Comparison of ENCODE assay signal across 8 cellular contexts in genomic region chr1:3575515-3575914, GRCh38. TPM values are rescaled to one million over a fixed set of nuclear protein-coding genes. Genes with fewer than 3 reads are reported as not detected.
DNase-seq lines count a peak whose midpoint lies in the region; ATAC-seq, FAIRE-seq and TF ChIP-seq lines count a peak whose summit lies in the region.
"Not testable (repeated sequence)": the region's sequence is repeated elsewhere in the genome, so short reads cannot be mapped to it uniquely, and the experiment has no call there.

No MANE protein-coding gene starts in this region.

- POLR2A ChIA-PET in HEK293 (lab: Yijun Ruan, JAX); HepG2 (lab: Yijun Ruan, JAX): not testable (repeated sequence)
- POLR2A ChIA-PET in K562 (lab: Yijun Ruan, JAX): interaction anchor here (0.8 kb wide), 1 partner anchor 95 kb away, joined by 3 read pairs; no protein-coding TSS in a partner anchor

- not testable (repeated sequence) for FAIRE-seq in astrocyte (lab: Jason Lieb, UNC); K562 (lab: Jason Lieb, UNC); HepG2 (lab: Jason Lieb, UNC)

- not testable (repeated sequence) for TF ChIP-seq RAD21 in K562 (CRISPR knock-in tag; conservative IDR thresholded peaks at IDR 0.05 in 1 of 2, IDR thresholded peaks at IDR 0.05 in 1 of 2); HepG2 (CRISPR knock-in tag; IDR thresholded peaks at IDR 0.05)

- H2AFZ ChIP-seq in astrocyte (ENCODE audit: low read depth, low read length); K562 (ENCODE audit: low read depth, low read length); HepG2 (ENCODE audit: low read length): not testable (repeated sequence)

- in situ Hi-C loops in K562 (cut with MboI); HepG2 (cut with HindIII; ENCODE audit: extremely low pct_ligation_motif_present, low pct_unique_long_range_greater_than_20kb): not testable (repeated sequence)

- not testable (repeated sequence) for TF ChIP-seq POLR2A in K562 (conservative IDR thresholded peaks at IDR 0.05)
- peak in 1 of 2 experiments; percentile 68; a peak in 1 of 4 replicates for TF ChIP-seq POLR2A in HepG2 (IDR thresholded peaks at IDR 0.05; ENCODE audit: insufficient read depth in 1 of 2, low read depth in 2 of 2, low read length in 2 of 2)

- peaks cover 0 to 33% (median 20%) of the 10 kb centered on the region in 11 experiments; a peak in 19 of 22 replicates for H3K27me3 ChIP-seq in BLaER1 treated with 17β-estradiol and CSF1 and Interleukin-3, amounts not matched to agents 10 nM and 100 nM
- peaks cover 12% of the 10 kb centered on the region for H3K27me3 ChIP-seq in astrocyte (ENCODE audit: insufficient read depth, low read length)
- H3K27me3 ChIP-seq in K562 (ENCODE audit: control insufficient read depth in 2 of 2, insufficient read depth in 2 of 2, low read length in 2 of 2): peaks cover 9 to 21% of the 10 kb centered on the region in 2 experiments; a peak in 4 of 5 replicates
- peaks cover 14 to 27% of the 10 kb centered on the region in 2 experiments for H3K27me3 ChIP-seq in HepG2 (ENCODE audit: control insufficient read depth in 1 of 2, insufficient read depth in 2 of 2, low read length in 2 of 2)

- intact Hi-C loops in activated T-helper 1 cell treated with anti-CD3 and anti-CD28 coated beads, Interleukin-12 subunit alpha, Interleukin-12 subunit beta, Interleukin-2, Interleukin-4 antibody, amounts not matched to agents 30 ng/mL and 10 ng/mL and 1 ng/mL, durations not matched to agents 14 hours and 24 hours and 36 hours (cut with micrococcal nuclease); K562 (cut with micrococcal nuclease); HepG2 (cut with micrococcal nuclease; ENCODE audit: unreplicated experiment): not testable (repeated sequence)

- H3K27ac ChIP-seq in BLaER1 treated with 17β-estradiol and CSF1 and Interleukin-3, amounts not matched to agents 10 nM and 100 nM; HEK293 (ENCODE audit: extremely low read depth, low read depth, low read length); astrocyte (ENCODE audit: low read depth, low read length); K562 (ENCODE audit: extremely low read depth, low read depth, low read length); HepG2 (ENCODE audit: extremely low read length, insufficient read depth, low read length): not testable (repeated sequence)

- DNase-seq in activated T-helper 1 cell treated with anti-CD3 and anti-CD28 coated beads, Interleukin-12 subunit alpha, Interleukin-12 subunit beta, Interleukin-2, Interleukin-4 antibody, amounts not matched to agents 30 ng/mL and 10 ng/mL and 1 ng/mL, durations not matched to agents 14 hours and 24 hours and 36 hours (ENCODE audit: low spot score); astrocyte (ENCODE audit: low read depth); K562 (ENCODE audit: extremely low read depth in 1 of 4, low spot score in 3 of 4); mesothelial cell of epicardium (ENCODE audit: low spot score in 2 of 2, unreplicated experiment in 2 of 2): not testable (repeated sequence)
- peak; percentile 60 for DNase-seq in HepG2 (ENCODE audit: low spot score)

- TF ChIP-seq EP300 in K562 (IDR thresholded peaks at IDR 0.05; ENCODE audit: low read length); HepG2 (IDR thresholded peaks at IDR 0.05; ENCODE audit: low read depth in 2 of 2, low read length in 2 of 2); HepG2 (CRISPR knock-in tag; IDR thresholded peaks at IDR 0.05; ENCODE audit: borderline replicate concordance): not testable (repeated sequence)

- peak overlapping the region; percentile 50 for H3K27ac Mint-ChIP-seq in activated T-helper 1 cell treated with anti-CD3 and anti-CD28 coated beads, Interleukin-12 subunit alpha, Interleukin-12 subunit beta, Interleukin-2, Interleukin-4 antibody, amounts not matched to agents 30 ng/mL and 10 ng/mL and 1 ng/mL, durations not matched to agents 14 hours and 24 hours and 36 hours
- peak overlapping the region; percentile 53 for H3K27ac Mint-ChIP-seq in astrocyte (ENCODE audit: unreplicated experiment)
- H3K27ac Mint-ChIP-seq in brain: peak overlapping the region in 4 of 5 experiments; percentile 41 to 95 (median 73)
- H3K27ac Mint-ChIP-seq in mesothelial cell of epicardium: peak overlapping the region; percentile 56

- BruUV-seq in K562 (replicated peaks; lab: Mats Ljungman, UMichigan); HepG2 (replicated peaks; lab: Mats Ljungman, UMichigan): not testable (repeated sequence)

- TF ChIP-seq CTCF in HEK293 (tag by site-specific recombination; IDR thresholded peaks at IDR 0.05); astrocyte (IDR thresholded peaks at IDR 0.05; ENCODE audit: insufficient read depth, low read depth, low read length); K562 (IDR thresholded peaks at IDR 0.05 in 2 of 3, conservative IDR thresholded peaks at IDR 0.05 in 1 of 3; ENCODE audit: insufficient read depth in 2 of 3, low read depth in 1 of 3, low read length in 3 of 3); brain (conservative IDR thresholded peaks at IDR 0.05); HepG2 (CRISPR knock-in tag; IDR thresholded peaks at IDR 0.05); mesothelial cell of epicardium (IDR thresholded peaks at IDR 0.05; ENCODE audit: unreplicated experiment): not testable (repeated sequence)

- H3K9me1 ChIP-seq in K562 (ENCODE audit: control insufficient read depth, insufficient read depth, low read length): not testable (repeated sequence)

- CTCF ChIA-PET in HEK293 (lab: Yijun Ruan, JAX): interaction anchor here (1.2 kb wide), 2 partner anchors 11 to 45 kb away, joined by 3 read pairs; no protein-coding TSS in a partner anchor
- CTCF ChIA-PET in K562 (lab: Yijun Ruan, JAX; ENCODE audit: low intra/inter-chr PET ratio); HepG2 (lab: Yijun Ruan, JAX; ENCODE audit: low intra/inter-chr PET ratio, low total read pairs): not testable (repeated sequence)

- H3K9me3 Mint-ChIP-seq in activated T-helper 1 cell treated with anti-CD3 and anti-CD28 coated beads, Interleukin-12 subunit alpha, Interleukin-12 subunit beta, Interleukin-2, Interleukin-4 antibody, amounts not matched to agents 30 ng/mL and 10 ng/mL and 1 ng/mL, durations not matched to agents 14 hours and 24 hours and 36 hours; astrocyte (ENCODE audit: unreplicated experiment); brain; mesothelial cell of epicardium: not testable (repeated sequence)

- not testable (repeated sequence) for H3K4me3 Mint-ChIP-seq in activated T-helper 1 cell treated with anti-CD3 and anti-CD28 coated beads, Interleukin-12 subunit alpha, Interleukin-12 subunit beta, Interleukin-2, Interleukin-4 antibody, amounts not matched to agents 30 ng/mL and 10 ng/mL and 1 ng/mL, durations not matched to agents 14 hours and 24 hours and 36 hours; astrocyte (ENCODE audit: unreplicated experiment); brain; mesothelial cell of epicardium

- not testable (repeated sequence) for H3K36me3 Mint-ChIP-seq in activated T-helper 1 cell treated with anti-CD3 and anti-CD28 coated beads, Interleukin-12 subunit alpha, Interleukin-12 subunit beta, Interleukin-2, Interleukin-4 antibody, amounts not matched to agents 30 ng/mL and 10 ng/mL and 1 ng/mL, durations not matched to agents 14 hours and 24 hours and 36 hours (ENCODE audit: low read depth); astrocyte (ENCODE audit: low read depth, unreplicated experiment); brain
- peaks cover 17% of the 10 kb centered on the region for H3K36me3 Mint-ChIP-seq in mesothelial cell of epicardium

- not testable (repeated sequence) for H3K79me2 ChIP-seq in astrocyte (ENCODE audit: insufficient read depth, low read length); K562 (ENCODE audit: control insufficient read depth, insufficient read depth, low read length); HepG2 (ENCODE audit: insufficient read depth, low read length)

- ATAC-seq in K562: peak; percentile 45
- not testable (repeated sequence) for ATAC-seq in HepG2

- peaks cover 39 to 70% (median 61%) of the 10 kb centered on the region in 10 experiments for H3K4me1 ChIP-seq in BLaER1 treated with 17β-estradiol and CSF1 and Interleukin-3, amounts not matched to agents 10 nM and 100 nM
- not testable (repeated sequence) for H3K4me1 ChIP-seq in HEK293 (ENCODE audit: control insufficient read depth, insufficient read depth, low read length); astrocyte (ENCODE audit: insufficient read depth, low read length); K562 (replicated peaks in 1 of 2; ENCODE audit: control insufficient read depth in 2 of 2, insufficient read depth in 2 of 2, low read length in 2 of 2); HepG2 (ENCODE audit: insufficient read depth, low read length)

- H3K36me3 ChIP-seq in BLaER1 treated with 17β-estradiol and CSF1 and Interleukin-3, amounts not matched to agents 10 nM and 100 nM: peaks cover 0 to 61% (median 38%) of the 10 kb centered on the region in 11 experiments; a peak in 16 of 22 replicates
- H3K36me3 ChIP-seq in HEK293 (ENCODE audit: control insufficient read depth in 2 of 2, insufficient read depth in 1 of 2, low read length in 2 of 2); astrocyte (ENCODE audit: insufficient read depth, low read length); K562 (ENCODE audit: control insufficient read depth, insufficient read depth, low read length); HepG2 (replicated peaks in 1 of 2; ENCODE audit: control insufficient read depth in 1 of 2, insufficient read depth in 2 of 2, low read length in 2 of 2): not testable (repeated sequence)

- peaks cover 9 to 24% (median 14%) of the 10 kb centered on the region in 11 experiments; a peak in 21 of 22 replicates for H3K9me3 ChIP-seq in BLaER1 treated with 17β-estradiol and CSF1 and Interleukin-3, amounts not matched to agents 10 nM and 100 nM (replicated peaks in 1 of 11)
- not testable (repeated sequence) for H3K9me3 ChIP-seq in HEK293 (ENCODE audit: control insufficient read depth, insufficient read depth, low read depth, low read length); astrocyte (ENCODE audit: insufficient read depth, low read depth, low read length); K562 (replicated peaks; ENCODE audit: control insufficient read depth, insufficient read depth, low read depth, low read length); HepG2 (ENCODE audit: low read length)

- not testable (repeated sequence) for H3K4me1 Mint-ChIP-seq in activated T-helper 1 cell treated with anti-CD3 and anti-CD28 coated beads, Interleukin-12 subunit alpha, Interleukin-12 subunit beta, Interleukin-2, Interleukin-4 antibody, amounts not matched to agents 30 ng/mL and 10 ng/mL and 1 ng/mL, durations not matched to agents 14 hours and 24 hours and 36 hours (ENCODE audit: low read depth); astrocyte (ENCODE audit: low read depth, unreplicated experiment); mesothelial cell of epicardium
- H3K4me1 Mint-ChIP-seq in brain: peaks cover 27% of the 10 kb centered on the region

- H4K20me1 ChIP-seq in BLaER1 treated with 17β-estradiol and CSF1 and Interleukin-3, amounts not matched to agents 10 nM and 100 nM: peaks cover 0 to 95% (median 59%) of the 10 kb centered on the region in 11 experiments; a peak in 16 of 22 replicates
- not testable (repeated sequence) for H4K20me1 ChIP-seq in astrocyte (ENCODE audit: insufficient read depth, low read length); K562 (replicated peaks; ENCODE audit: control insufficient read depth, insufficient read depth, low read length); HepG2 (ENCODE audit: insufficient read depth, low read length)

- not testable (repeated sequence) for H3K4me3 ChIP-seq in BLaER1 treated with 17β-estradiol and CSF1 and Interleukin-3, amounts not matched to agents 10 nM and 100 nM; HEK293 (ENCODE audit: low read depth, low read length); astrocyte (ENCODE audit: insufficient read depth, low read depth, low read length); K562
- peak overlapping the region in 1 of 3 experiments; percentile 57; a peak in 2 of 6 replicates for H3K4me3 ChIP-seq in HepG2 (replicated peaks in 1 of 3; ENCODE audit: insufficient read depth in 1 of 3, low read depth in 2 of 3, low read length in 3 of 3)

- H3K4me2 ChIP-seq in BLaER1 treated with 17β-estradiol and CSF1 and Interleukin-3, amounts not matched to agents 10 nM and 100 nM: peak overlapping the region in 6 of 11 experiments; percentile 95 to 99 (median 98); a peak in 5 of 22 replicates
- H3K4me2 ChIP-seq in astrocyte (ENCODE audit: low read length): not testable (repeated sequence)
- H3K4me2 ChIP-seq in K562 (ENCODE audit: insufficient read depth, low read length): peak overlapping the region; percentile 5; the same call in 1 of the 2 replicates
- H3K4me2 ChIP-seq in HepG2 (ENCODE audit: low read depth, low read length): 0 out of 2 replicates have a peak overlapping the region, but pooled peaks have one; percentile 18

- 5% methylated on average over 6 of the region's 6 CpGs for WGBS in K562 (ENCODE audit: insufficient coverage, low coverage, missing lambda C conversion rate)
- WGBS in HepG2 (ENCODE audit: low lambda C conversion rate): 17% methylated on average over 6 of the region's 6 CpGs

- not testable (repeated sequence) for H3K9ac ChIP-seq in BLaER1 treated with 17β-estradiol and CSF1 and Interleukin-3, amounts not matched to agents 10 nM and 100 nM; astrocyte (ENCODE audit: low read length); K562 (ENCODE audit: insufficient read depth in 1 of 2, low read depth in 2 of 2, low read length in 2 of 2)
- H3K9ac ChIP-seq in HepG2 (ENCODE audit: insufficient read depth, low read depth, low read length): peak overlapping the region; percentile 55

- H3K27me3 Mint-ChIP-seq in activated T-helper 1 cell treated with anti-CD3 and anti-CD28 coated beads, Interleukin-12 subunit alpha, Interleukin-12 subunit beta, Interleukin-2, Interleukin-4 antibody, amounts not matched to agents 30 ng/mL and 10 ng/mL and 1 ng/mL, durations not matched to agents 14 hours and 24 hours and 36 hours (ENCODE audit: insufficient read depth); astrocyte (ENCODE audit: low read depth, unreplicated experiment); brain; mesothelial cell of epicardium (ENCODE audit: low read depth): not testable (repeated sequence)

RNA-seq across cellular contexts. Expression of gene MEGF6, which starts 35.8 kb away (rescaled TPM):
- 1.2 and 2.1 TPM in 2 replicates for total RNA-seq in activated T-helper 1 cell treated with anti-CD3 and anti-CD28 coated beads, Interleukin-12 subunit alpha, Interleukin-12 subunit beta, Interleukin-2, Interleukin-4 antibody, amounts not matched to agents 30 ng/mL and 10 ng/mL and 1 ng/mL, durations not matched to agents 14 hours and 24 hours and 36 hours
- 10.9 and 14.8 TPM in 2 replicates for total RNA-seq in astrocyte
- 0.90 and 2.1 TPM in 2 replicates for total RNA-seq in K562 (2011; cell fraction: chromatin; rRNA removed; ENCODE audit: low replicate concordance)
- total RNA-seq in K562 (2011; cell fraction: nucleolus; rRNA removed): 1.6 and 1.8 TPM in 2 replicates
- 0.73 and 0.99 TPM in 2 replicates for total RNA-seq in K562 (2011; cell fraction: nucleoplasm; rRNA removed)
- 0.04 and 0.32 TPM in 2 replicates for total RNA-seq in K562 (2014; rRNA removed)
- not detected in 2 replicates for total RNA-seq in K562 (2014; rRNA removed; fragmentation: Illumina TruSeq; extraction: Trizol)
- total RNA-seq in K562 (2015; rRNA removed; fragmentation: Illumina TruSeq; extraction: Trizol): 0.11 and 0.14 TPM in 2 replicates
- 0.40 and 1.7 TPM in 2 replicates for total RNA-seq in K562 (2021)
- 0.03 and 0.16 TPM in 2 replicates for polyA plus RNA-seq in K562 (2011; rRNA removed)
- 0.03 and 0.10 TPM in 2 replicates for polyA plus RNA-seq in K562 (2011; cell fraction: cytosol; rRNA removed)
- 1.3 and 1.8 TPM in 2 replicates for polyA plus RNA-seq in K562 (2011; cell fraction: nucleus; rRNA removed)
- 0.51 and 14.3 TPM in 2 replicates for polyA plus RNA-seq in K562 (2012)
- polyA plus RNA-seq in K562 (2014; fragmentation: Illumina TruSeq; extraction: Trizol): 0.04 and 0.24 TPM in 2 replicates
- polyA plus RNA-seq in K562 (2014; fragmentation: Nextera tagmentation; extraction: Ambion mirVana): not detected
- 0.25 and 0.65 TPM in 2 replicates for polyA plus RNA-seq in K562 (2014; rRNA removed)
- polyA minus RNA-seq in K562 (2011; rRNA and poly(A)+ RNA removed): not detected in 2 replicates
- not detected in 2 replicates for polyA minus RNA-seq in K562 (2011; cell fraction: cytosol; rRNA and poly(A)+ RNA removed)
- polyA minus RNA-seq in K562 (2011; cell fraction: nucleus; rRNA and poly(A)+ RNA removed): 0.27 and 0.67 TPM in 2 replicates
- 8.0 TPM for polyA plus RNA-seq in brain (ENCODE audit: insufficient read depth, low read depth, low replicate concordance)
- total RNA-seq in HepG2 (2016; rRNA removed; fragmentation: Illumina TruSeq; extraction: Trizol): 0.76 and 1.9 TPM in 2 replicates
- 0.18 and 0.61 TPM in 2 replicates for total RNA-seq in HepG2 (2016; cell fraction: cytosol; rRNA removed; fragmentation: Illumina TruSeq; extraction: Trizol; ENCODE audit: low read depth)
- total RNA-seq in HepG2 (2016; cell fraction: insoluble cytoplasmic fraction; rRNA removed; fragmentation: Illumina TruSeq; extraction: Trizol): 0.70 and 2.7 TPM in 2 replicates
- 0.52 and 0.96 TPM in 2 replicates for total RNA-seq in HepG2 (2016; cell fraction: membrane; rRNA removed; fragmentation: Illumina TruSeq; extraction: Trizol)
- 2.7 and 3.4 TPM in 2 replicates for total RNA-seq in HepG2 (2016; cell fraction: nucleus; rRNA removed; fragmentation: Illumina TruSeq; extraction: Trizol)
- 1.9 and 3.5 TPM in 2 replicates for polyA plus RNA-seq in HepG2 (2011; rRNA removed)
- 0.90 and 1.8 TPM in 2 replicates for polyA plus RNA-seq in HepG2 (2011; cell fraction: cytosol; rRNA removed)
- polyA plus RNA-seq in HepG2 (2011; cell fraction: nucleus; rRNA removed): 68.1 and 94.7 TPM in 2 replicates
- polyA plus RNA-seq in HepG2 (2012): 3.6 and 4.8 TPM in 2 replicates
- 0.09 and 0.19 TPM in 2 replicates for polyA plus RNA-seq in HepG2 (2016; cell fraction: cytosol; fragmentation: Illumina TruSeq; extraction: Trizol; ENCODE audit: low read depth)
- polyA plus RNA-seq in HepG2 (2016; cell fraction: insoluble cytoplasmic fraction; fragmentation: Illumina TruSeq; extraction: Trizol; ENCODE audit: low read depth): 0.80 and 1.3 TPM in 2 replicates
- polyA plus RNA-seq in HepG2 (2016; cell fraction: membrane; fragmentation: Illumina TruSeq; extraction: Trizol; ENCODE audit: low read depth): 0.19 and 0.34 TPM in 2 replicates
- polyA plus RNA-seq in HepG2 (2016; cell fraction: nucleus; fragmentation: Illumina TruSeq; extraction: Trizol; ENCODE audit: insufficient read depth, low read depth): 8.1 and 10.4 TPM in 2 replicates
- polyA minus RNA-seq in HepG2 (2011; rRNA and poly(A)+ RNA removed; ENCODE audit: low replicate concordance): 3.5 and 4.6 TPM in 2 replicates
- polyA minus RNA-seq in HepG2 (2011; cell fraction: cytosol; rRNA and poly(A)+ RNA removed): 1.7 and 2.4 TPM in 2 replicates
- 5.6 and 10.6 TPM in 2 replicates for polyA minus RNA-seq in HepG2 (2011; cell fraction: nucleus; rRNA and poly(A)+ RNA removed)
- 194 to 209 TPM (median 204 TPM) in 3 replicates for total RNA-seq in mesothelial cell of epicardium

RNA-seq across cellular contexts. Expression of gene TPRG1L, which starts 49.3 kb away (rescaled TPM):
- 10.3 and 12.5 TPM in 2 replicates for total RNA-seq in activated T-helper 1 cell treated with anti-CD3 and anti-CD28 coated beads, Interleukin-12 subunit alpha, Interleukin-12 subunit beta, Interleukin-2, Interleukin-4 antibody, amounts not matched to agents 30 ng/mL and 10 ng/mL and 1 ng/mL, durations not matched to agents 14 hours and 24 hours and 36 hours
- total RNA-seq in astrocyte: 33.7 and 36.0 TPM in 2 replicates
- 5.9 and 9.5 TPM in 2 replicates for total RNA-seq in K562 (2011; cell fraction: chromatin; rRNA removed; ENCODE audit: low replicate concordance)
- total RNA-seq in K562 (2011; cell fraction: nucleolus; rRNA removed): 7.4 and 8.7 TPM in 2 replicates
- 7.7 and 9.1 TPM in 2 replicates for total RNA-seq in K562 (2011; cell fraction: nucleoplasm; rRNA removed)
- total RNA-seq in K562 (2014; rRNA removed): 4.6 and 5.1 TPM in 2 replicates
- total RNA-seq in K562 (2014; rRNA removed; fragmentation: Illumina TruSeq; extraction: Trizol): 5.0 and 5.2 TPM in 2 replicates
- total RNA-seq in K562 (2015; rRNA removed; fragmentation: Illumina TruSeq; extraction: Trizol): 5.7 and 6.2 TPM in 2 replicates
- total RNA-seq in K562 (2021): 8.4 and 8.9 TPM in 2 replicates
- polyA plus RNA-seq in K562 (2011; rRNA removed): 9.9 and 11.0 TPM in 2 replicates
- 10.9 and 11.7 TPM in 2 replicates for polyA plus RNA-seq in K562 (2011; cell fraction: cytosol; rRNA removed)
- 6.1 and 6.5 TPM in 2 replicates for polyA plus RNA-seq in K562 (2011; cell fraction: nucleus; rRNA removed)
- polyA plus RNA-seq in K562 (2012): 9.3 and 18.8 TPM in 2 replicates
- polyA plus RNA-seq in K562 (2014; fragmentation: Illumina TruSeq; extraction: Trizol): 9.7 and 10.0 TPM in 2 replicates
- polyA plus RNA-seq in K562 (2014; fragmentation: Nextera tagmentation; extraction: Ambion mirVana): 1 to 10 TPM; 1.6 to 1.9 TPM
- 6.8 and 7.1 TPM in 2 replicates for polyA plus RNA-seq in K562 (2014; rRNA removed)
- polyA minus RNA-seq in K562 (2011; rRNA and poly(A)+ RNA removed): 5.7 and 7.5 TPM in 2 replicates
- polyA minus RNA-seq in K562 (2011; cell fraction: cytosol; rRNA and poly(A)+ RNA removed): 5.6 and 7.6 TPM in 2 replicates
- 2.2 and 3.7 TPM in 2 replicates for polyA minus RNA-seq in K562 (2011; cell fraction: nucleus; rRNA and poly(A)+ RNA removed)
- polyA plus RNA-seq in brain (ENCODE audit: insufficient read depth, low read depth, low replicate concordance): 100 TPM
- total RNA-seq in HepG2 (2016; rRNA removed; fragmentation: Illumina TruSeq; extraction: Trizol): 21.3 and 31.7 TPM in 2 replicates
- total RNA-seq in HepG2 (2016; cell fraction: cytosol; rRNA removed; fragmentation: Illumina TruSeq; extraction: Trizol; ENCODE audit: low read depth): 5.7 and 6.3 TPM in 2 replicates
- total RNA-seq in HepG2 (2016; cell fraction: insoluble cytoplasmic fraction; rRNA removed; fragmentation: Illumina TruSeq; extraction: Trizol): 20.0 and 34.6 TPM in 2 replicates
- 26.8 and 28.4 TPM in 2 replicates for total RNA-seq in HepG2 (2016; cell fraction: membrane; rRNA removed; fragmentation: Illumina TruSeq; extraction: Trizol)
- total RNA-seq in HepG2 (2016; cell fraction: nucleus; rRNA removed; fragmentation: Illumina TruSeq; extraction: Trizol): 13.9 and 17.8 TPM in 2 replicates
- polyA plus RNA-seq in HepG2 (2011; rRNA removed): 37.4 and 44.3 TPM in 2 replicates
- polyA plus RNA-seq in HepG2 (2011; cell fraction: cytosol; rRNA removed): 39.8 and 48.5 TPM in 2 replicates
- polyA plus RNA-seq in HepG2 (2011; cell fraction: nucleus; rRNA removed): 18.5 and 21.7 TPM in 2 replicates
- polyA plus RNA-seq in HepG2 (2012): 32.1 and 36.9 TPM in 2 replicates
- 9.7 and 10.7 TPM in 2 replicates for polyA plus RNA-seq in HepG2 (2016; cell fraction: cytosol; fragmentation: Illumina TruSeq; extraction: Trizol; ENCODE audit: low read depth)
- polyA plus RNA-seq in HepG2 (2016; cell fraction: insoluble cytoplasmic fraction; fragmentation: Illumina TruSeq; extraction: Trizol; ENCODE audit: low read depth): 66.4 and 67.1 TPM in 2 replicates
- polyA plus RNA-seq in HepG2 (2016; cell fraction: membrane; fragmentation: Illumina TruSeq; extraction: Trizol; ENCODE audit: low read depth): 27.9 and 28.2 TPM in 2 replicates
- polyA plus RNA-seq in HepG2 (2016; cell fraction: nucleus; fragmentation: Illumina TruSeq; extraction: Trizol; ENCODE audit: insufficient read depth, low read depth): 42.7 TPM in 2 replicates
- polyA minus RNA-seq in HepG2 (2011; rRNA and poly(A)+ RNA removed; ENCODE audit: low replicate concordance): 33.6 and 37.3 TPM in 2 replicates
- polyA minus RNA-seq in HepG2 (2011; cell fraction: cytosol; rRNA and poly(A)+ RNA removed): 24.6 and 30.2 TPM in 2 replicates
- 8.0 and 10.2 TPM in 2 replicates for polyA minus RNA-seq in HepG2 (2011; cell fraction: nucleus; rRNA and poly(A)+ RNA removed)
- total RNA-seq in mesothelial cell of epicardium: 15.1 to 15.9 TPM (median 15.7 TPM) in 3 replicates

Comparison
In these comparisons a context has a peak if more than half of its experiments do, and no peak if none do; other contexts are left out.
1. RNA of gene MEGF6, which starts 35.8 kb away (total RNA-seq): 194 to 209 TPM in mesothelial cell of epicardium; 10.9 to 14.8 TPM in astrocyte, 0.18 to 3.4 TPM in HepG2, 1.2 to 2.1 TPM in activated T-helper 1 cell treated with anti-CD3 and anti-CD28 coated beads, Interleukin-12 subunit alpha, Interleukin-12 subunit beta, Interleukin-2, Interleukin-4 antibody, amounts not matched to agents 30 ng/mL and 10 ng/mL and 1 ng/mL, durations not matched to agents 14 hours and 24 hours and 36 hours and 0.04 to 2.1 TPM in K562; every median in the first group is over 10 times any median in the second.
2. Peak in every context shown above with its lines, with median percentiles within 50 percentile points of each other: H3K27ac Mint-ChIP-seq.